In the genomic region with DNA sequence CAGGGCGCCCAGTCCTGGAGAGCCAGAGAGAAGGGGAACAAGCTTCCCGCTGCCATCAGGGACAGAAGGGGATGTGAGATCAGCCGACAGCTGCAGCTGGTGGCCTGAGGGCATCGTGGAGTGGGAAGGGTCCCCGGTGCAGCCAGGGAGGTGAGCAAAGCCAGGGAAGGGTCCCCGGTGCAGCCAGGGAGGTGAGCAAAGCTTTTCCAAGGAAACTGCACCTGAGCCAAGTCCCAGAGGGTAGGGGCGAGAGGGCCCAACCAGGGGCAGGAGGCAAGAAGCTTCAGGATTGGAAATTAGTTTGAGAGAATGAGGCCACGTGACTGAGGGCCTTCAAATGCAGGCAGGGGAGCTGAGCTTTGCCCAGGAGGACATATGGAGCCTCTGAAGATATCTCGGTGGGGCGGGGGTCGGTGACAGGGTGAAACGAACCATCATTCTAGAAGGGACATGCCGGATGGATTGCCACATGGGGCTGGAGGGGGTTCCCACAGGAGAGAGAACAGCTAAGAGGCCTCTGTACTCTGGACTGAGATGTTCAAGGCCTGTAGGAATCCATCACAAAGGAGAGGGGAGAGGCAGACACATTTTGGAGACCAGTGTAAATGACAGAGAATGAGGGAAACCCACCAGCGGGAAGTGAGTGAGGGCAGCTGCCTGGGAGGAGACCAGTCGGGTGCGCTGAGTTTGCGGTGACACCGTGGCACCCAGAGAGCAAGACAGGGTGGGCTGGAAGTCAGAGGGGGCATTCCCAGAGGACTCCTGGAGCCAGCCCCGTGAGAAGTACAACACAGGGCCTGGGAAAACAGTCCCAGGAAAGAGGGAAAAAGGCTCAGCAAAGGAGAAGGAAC, we compare ENCODE assay signal across 1 cellular context.
A peak's percentile ranks its signal among the peaks of the same experiment; 100 is the strongest.
TF ChIP-seq lines count a peak whose summit lies in the region.

No MANE protein-coding gene starts in this region.

TF ChIP-seq in H1, 55 proteins besides CTCF, POLR2A, EP300 and RAD21:
- TF ChIP-seq TEAD4 (IDR thresholded peaks at IDR 0.05; ENCODE audit: low read depth, low read length) = no peak
- TF ChIP-seq, protein P1, sequence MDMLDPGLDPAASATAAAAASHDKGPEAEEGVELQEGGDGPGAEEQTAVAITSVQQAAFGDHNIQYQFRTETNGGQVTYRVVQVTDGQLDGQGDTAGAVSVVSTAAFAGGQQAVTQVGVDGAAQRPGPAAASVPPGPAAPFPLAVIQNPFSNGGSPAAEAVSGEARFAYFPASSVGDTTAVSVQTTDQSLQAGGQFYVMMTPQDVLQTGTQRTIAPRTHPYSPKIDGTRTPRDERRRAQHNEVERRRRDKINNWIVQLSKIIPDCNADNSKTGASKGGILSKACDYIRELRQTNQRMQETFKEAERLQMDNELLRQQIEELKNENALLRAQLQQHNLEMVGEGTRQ (IDR thresholded peaks at IDR 0.05; ENCODE audit: low read length) = peak; percentile 38; the same call in 1 of the 2 replicates
- TF ChIP-seq MAX (IDR thresholded peaks at IDR 0.05) = 0 out of 2 replicates have a peak, but pooled peaks have one; percentile 21
- TF ChIP-seq E2F6 (IDR thresholded peaks at IDR 0.05) = 0 out of 2 replicates have a peak, but pooled peaks have one; percentile 30
TF ChIP-seq in H1: peak in this region for 3.
